ENCODE assay signal across 8 cellular contexts in genomic region chr7:93146465-93147127, GRCh38. TPM values are rescaled to one million over a fixed set of nuclear protein-coding genes. Genes with fewer than 3 reads are reported as not detected.
DNase-seq lines count a peak whose midpoint lies in the region; ATAC-seq and TF ChIP-seq lines count a peak whose summit lies in the region.

No MANE protein-coding gene starts in this region.

- POLR2A ChIA-PET in AG04450 (lab: Yijun Ruan, JAX): no interaction called here

- intact Hi-C loops in esophagus muscularis mucosa (cut with DNase I): no loop called here
- intact Hi-C loops in stomach (cut with DNase I; ENCODE audit: low total_unique reads): no loop called here

- H3K27ac ChIP-seq in AG04450 (ENCODE audit: low read depth, low read length) (no peak overlapping the region), esophagus muscularis mucosa (replicated peaks in 1 of 4) (peak overlapping the region; percentile 18 to 50 (median 33)), stomach (peak overlapping the region in 3 of 5 donors; percentile 49 to 76 (median 58))

- H3K9me3 ChIP-seq in AG04450 (ENCODE audit: control insufficient read depth, insufficient read depth, low read length) (no peaks in the 10 kb centered on the region), esophagus muscularis mucosa (no peaks in the 10 kb centered on the region), stomach (no peaks in the 10 kb centered on the region), BE2C (no peaks in the 10 kb centered on the region)

- CTCF ChIA-PET in AG04450 (lab: Charles Lee): no interaction called here

- no peak for TF ChIP-seq EP300 in esophagus muscularis mucosa (IDR thresholded peaks at IDR 0.05)
- TF ChIP-seq EP300 in stomach (IDR thresholded peaks at IDR 0.05): no peak

- H3K27me3 ChIP-seq in AG04450 (ENCODE audit: control insufficient read depth, insufficient read depth, low read length) (no peaks in the 10 kb centered on the region), esophagus muscularis mucosa (no peaks in the 10 kb centered on the region), stomach (no peaks in the 10 kb centered on the region), BE2C (peaks cover 17% of the 10 kb centered on the region)

- peaks cover 3 to 24% (median 12%) of the 10 kb centered on the region in 4 donors for H3K4me1 ChIP-seq in esophagus muscularis mucosa
- peaks cover 0 to 24% (median 14%) of the 10 kb centered on the region in 4 donors for H3K4me1 ChIP-seq in stomach
- no peaks in the 10 kb centered on the region for H3K4me1 ChIP-seq in BE2C

- ATAC-seq in GM19372 (IDR thresholded peaks at IDR 0.05; ENCODE audit: low read depth, unreplicated experiment): peak; percentile 28

- WGBS in esophagus muscularis mucosa: 60% methylated on average over 5 of the region's 5 CpGs
- WGBS in stomach, 5 donors: 54 to 79% (median 67%) methylated on average over 5 of the region's 5 CpGs

- DNase-seq in AG04450 (ENCODE audit: low read depth, low spot score): no peak
- DNase-seq in NAMALWA (ENCODE audit: low spot score): peak; percentile 31
- no peak for DNase-seq in esophagus muscularis mucosa (ENCODE audit: extremely low spot score)
- no peak for DNase-seq in stomach
- DNase-seq in BE2C: no peak
- DNase-seq in HuH-7 (ENCODE audit: low spot score): no peak
- no peak for DNase-seq in NCI-H1092 (lab: John Stamatoyannopoulos, UW)

- H3K4me3 ChIP-seq in AG04450 (ENCODE audit: low read depth, low read length) (peak overlapping the region; percentile 11; the same call in 1 of the 2 replicates), esophagus muscularis mucosa (peak overlapping the region; percentile 46 to 61 (median 50)), stomach (peak overlapping the region in 3 of 4 donors; percentile 35 to 44 (median 43)), BE2C (ENCODE audit: low read depth, low read length) (no peak overlapping the region)

- TF ChIP-seq POLR2A in esophagus muscularis mucosa (IDR thresholded peaks at IDR 0.05; ENCODE audit: low read depth): no peak
- no peak for TF ChIP-seq POLR2A in stomach (IDR thresholded peaks at IDR 0.05)

- peaks cover 6 to 31% (median 24%) of the 10 kb centered on the region in 4 donors for H3K36me3 ChIP-seq in esophagus muscularis mucosa
- H3K36me3 ChIP-seq in stomach: peaks cover 8 to 40% (median 31%) of the 10 kb centered on the region in 4 donors
- no peaks in the 10 kb centered on the region for H3K36me3 ChIP-seq in BE2C

- TF ChIP-seq CTCF in AG04450 (IDR thresholded peaks at IDR 0.05; ENCODE audit: low read depth, low read length): no peak
- no peak for TF ChIP-seq CTCF in esophagus muscularis mucosa (IDR thresholded peaks at IDR 0.05)
- no peak for TF ChIP-seq CTCF in stomach (IDR thresholded peaks at IDR 0.05)
- no peak for TF ChIP-seq CTCF in BE2C (IDR thresholded peaks at IDR 0.05; ENCODE audit: low read depth, low read length)

RNA-seq across cellular contexts. Expression of gene SAMD9L, which starts 1.6 kb away (rescaled TPM):
- polyA plus RNA-seq in AG04450 (2011; rRNA removed) (2.9 and 4.3 TPM in 2 replicates), stomach (1 to 10 TPM; 2.9 to 5.7 (median 3.9) TPM)
- polyA minus RNA-seq in AG04450 (2011; rRNA and poly(A)+ RNA removed): 1.9 and 2.5 TPM in 2 replicates
- total RNA-seq in esophagus muscularis mucosa (1 to 10 TPM; 3.7 to 6.6 (median 5.0) TPM), stomach (10 to 100 TPM in 2 of 5 donors, 1 to 10 TPM in 3; 1.7 to 30.9 (median 5.2) TPM)
- not detected for polyA plus RNA-seq in BE2C (2012; ENCODE audit: insufficient read depth, insufficient read length, low read depth)

RNA-seq across cellular contexts. Expression of gene SAMD9, which starts 28.8 kb away (rescaled TPM):
- polyA plus RNA-seq in AG04450 (2011; rRNA removed) (5.2 and 9.0 TPM in 2 replicates), stomach (1 to 10 TPM; 1.7 to 4.1 (median 3.8) TPM)
- polyA minus RNA-seq in AG04450 (2011; rRNA and poly(A)+ RNA removed): 4.3 and 11.0 TPM in 2 replicates
- total RNA-seq in esophagus muscularis mucosa (1 to 10 TPM; 2.7 to 5.0 (median 3.6) TPM), stomach (10 to 100 TPM in 1 of 5 donors, 1 to 10 TPM in 3, under 1 TPM in 1; 0.58 to 11.7 (median 8.8) TPM)
- 0.23 TPM for polyA plus RNA-seq in BE2C (2012; ENCODE audit: insufficient read depth, insufficient read length, low read depth)
